Comparison of ENCODE assay signal across 9 cellular contexts in the genomic region with DNA sequence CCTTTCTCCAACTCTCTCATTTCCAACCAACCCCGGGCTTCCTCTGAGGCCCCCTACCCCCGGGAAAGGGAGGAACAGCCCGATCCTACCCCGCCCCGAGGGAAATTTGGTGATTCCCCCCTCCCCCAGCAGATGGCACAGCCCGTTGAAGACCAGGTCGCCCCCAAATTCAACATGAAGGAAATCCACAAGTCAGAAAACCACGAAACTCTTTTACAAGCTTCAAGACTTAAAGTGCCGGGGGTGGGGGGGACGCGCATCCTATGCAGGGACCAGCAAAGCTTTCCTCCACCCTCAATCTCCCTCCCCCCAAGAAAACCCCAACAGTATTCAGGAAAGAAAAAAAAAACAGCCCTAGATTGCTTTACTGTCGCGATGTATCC. TPM values are rescaled to one million over a fixed set of nuclear protein-coding genes. Genes with fewer than 3 reads are reported as not detected.
DNase-seq lines count a peak whose midpoint lies in the region; ATAC-seq, FAIRE-seq and TF ChIP-seq lines count a peak whose summit lies in the region.
"Had no signal": no experiment of that assay in that cellular context is flagged by ENCODE, and none has a peak within 500 bp of the region (broad histone marks: within the 10 kb centered on the region; RNA-seq: fewer than 3 reads in every experiment).

No MANE protein-coding gene starts in this region.

- H3K4me3 Mint-ChIP-seq in activated CD4-positive, alpha-beta T cell treated with anti-CD3 and anti-CD28 coated beads for 36 hours = peak overlapping the region; percentile 88
- H3K4me3 Mint-ChIP-seq in T-helper 2 cell treated with Interferon-gamma antibody and Interleukin-4, amounts not matched to agents 5 μg/mL and 100 μg/mL, for 36 hours = peak overlapping the region; percentile 90
- peak overlapping the region; percentile 81 for H3K4me3 Mint-ChIP-seq in stimulated activated effector memory CD8-positive, alpha-beta T cell treated with anti-CD3 and anti-CD28 coated beads, Interleukin-12 subunit alpha, Interleukin-12 subunit beta, amount 100 ng/mL, for 72 hours

- ATAC-seq in activated CD4-positive, alpha-beta T cell treated with anti-CD3 and anti-CD28 coated beads for 36 hours = no peak
- ATAC-seq in stimulated activated effector memory CD8-positive, alpha-beta T cell treated with anti-CD3 and anti-CD28 coated beads, Interleukin-12 subunit alpha, Interleukin-12 subunit beta, amount 100 ng/mL, for 72 hours = no peak
- ATAC-seq in HG03097 (IDR thresholded peaks at IDR 0.05; ENCODE audit: low FRiP score, unreplicated experiment) = no peak
- ATAC-seq in HG03135 (IDR thresholded peaks at IDR 0.05; ENCODE audit: unreplicated experiment) = no peak

- no peaks in the 10 kb centered on the region for H3K9me3 Mint-ChIP-seq in activated CD4-positive, alpha-beta T cell treated with anti-CD3 and anti-CD28 coated beads for 36 hours (ENCODE audit: low read depth)
- H3K9me3 Mint-ChIP-seq in T-helper 2 cell treated with Interferon-gamma antibody and Interleukin-4, amounts not matched to agents 5 μg/mL and 100 μg/mL, for 36 hours = no peaks in the 10 kb centered on the region
- H3K9me3 Mint-ChIP-seq in stimulated activated effector memory CD8-positive, alpha-beta T cell treated with anti-CD3 and anti-CD28 coated beads, Interleukin-12 subunit alpha, Interleukin-12 subunit beta, amount 100 ng/mL, for 72 hours = no peaks in the 10 kb centered on the region

- intact Hi-C loops in activated CD4-positive, alpha-beta T cell treated with anti-CD3 and anti-CD28 coated beads for 36 hours (cut with DNase I, micrococcal nuclease) = loop anchor here (1.0 to 5.0 kb wide), 3 partner anchors 58 to 968 kb away; a partner anchor contains a TSS

- peaks cover 32% of the 10 kb centered on the region for H3K4me1 Mint-ChIP-seq in activated CD4-positive, alpha-beta T cell treated with anti-CD3 and anti-CD28 coated beads for 36 hours
- H3K4me1 Mint-ChIP-seq in T-helper 2 cell treated with Interferon-gamma antibody and Interleukin-4, amounts not matched to agents 5 μg/mL and 100 μg/mL, for 36 hours (ENCODE audit: low read depth) = peaks cover 7% of the 10 kb centered on the region
- peaks cover 32% of the 10 kb centered on the region for H3K4me1 Mint-ChIP-seq in stimulated activated effector memory CD8-positive, alpha-beta T cell treated with anti-CD3 and anti-CD28 coated beads, Interleukin-12 subunit alpha, Interleukin-12 subunit beta, amount 100 ng/mL, for 72 hours

- peak overlapping the region; percentile 77 for H3K4me3 ChIP-seq in fibroblast of villous mesenchyme (ENCODE audit: low read depth, low read length)

- H3K27ac Mint-ChIP-seq in activated CD4-positive, alpha-beta T cell treated with anti-CD3 and anti-CD28 coated beads for 36 hours = peak overlapping the region; percentile 76
- H3K27ac Mint-ChIP-seq in T-helper 2 cell treated with Interferon-gamma antibody and Interleukin-4, amounts not matched to agents 5 μg/mL and 100 μg/mL, for 36 hours = peak overlapping the region; percentile 88
- H3K27ac Mint-ChIP-seq in stimulated activated effector memory CD8-positive, alpha-beta T cell treated with anti-CD3 and anti-CD28 coated beads, Interleukin-12 subunit alpha, Interleukin-12 subunit beta, amount 100 ng/mL, for 72 hours = peak overlapping the region; percentile 93

- DNase-seq in activated CD4-positive, alpha-beta T cell treated with anti-CD3 and anti-CD28 coated beads for 36 hours = peak; percentile 49
- DNase-seq in activated CD4-positive, alpha-beta T cell treated with anti-CD3 and anti-CD28 coated beads for 1 hour = no peak
- no peak for DNase-seq in T-helper 2 cell treated with Interferon-gamma antibody and Interleukin-4, amounts not matched to agents 5 μg/mL and 100 μg/mL, for 36 hours (ENCODE audit: low spot score)
- DNase-seq in fibroblast of villous mesenchyme (ENCODE audit: low read depth) = peak; percentile 24
- DNase-seq in stimulated activated effector memory CD8-positive, alpha-beta T cell treated with anti-CD3 and anti-CD28 coated beads, Interleukin-12 subunit alpha, Interleukin-12 subunit beta, amount 100 ng/mL, for 72 hours (ENCODE audit: low spot score in 2 of 2) = no peak
- no peak for DNase-seq in frontal cortex (ENCODE audit: low spot score in 2 of 2)

- H3K27me3 Mint-ChIP-seq in activated CD4-positive, alpha-beta T cell treated with anti-CD3 and anti-CD28 coated beads for 36 hours = no peaks in the 10 kb centered on the region
- H3K27me3 Mint-ChIP-seq in T-helper 2 cell treated with Interferon-gamma antibody and Interleukin-4, amounts not matched to agents 5 μg/mL and 100 μg/mL, for 36 hours (ENCODE audit: low read depth) = no peaks in the 10 kb centered on the region

- peaks cover 15% of the 10 kb centered on the region for H3K36me3 Mint-ChIP-seq in activated CD4-positive, alpha-beta T cell treated with anti-CD3 and anti-CD28 coated beads for 36 hours (ENCODE audit: low read depth)
- H3K36me3 Mint-ChIP-seq in T-helper 2 cell treated with Interferon-gamma antibody and Interleukin-4, amounts not matched to agents 5 μg/mL and 100 μg/mL, for 36 hours (ENCODE audit: low read depth) = peaks cover 10% of the 10 kb centered on the region
- peaks cover 56% of the 10 kb centered on the region for H3K36me3 Mint-ChIP-seq in stimulated activated effector memory CD8-positive, alpha-beta T cell treated with anti-CD3 and anti-CD28 coated beads, Interleukin-12 subunit alpha, Interleukin-12 subunit beta, amount 100 ng/mL, for 72 hours

- FAIRE-seq in frontal cortex (lab: Jason Lieb, UNC) = no peak
- FAIRE-seq: G401.6 had no signal

- CTCF ChIA-PET in activated CD4-positive, alpha-beta T cell treated with anti-CD3 and anti-CD28 coated beads for 36 hours (lab: Charles Lee) = interaction anchor here (0.6 kb wide), 1 partner anchor 25 kb away, joined by 4 read pairs; no protein-coding TSS in a partner anchor

- TF ChIP-seq CTCF in fibroblast of villous mesenchyme (IDR thresholded peaks at IDR 0.05; ENCODE audit: insufficient read depth, low read depth, low read length) = peak; percentile 7

- POLR2A ChIA-PET in activated CD4-positive, alpha-beta T cell treated with anti-CD3 and anti-CD28 coated beads for 36 hours (lab: Charles Lee) = interaction anchor here (0.6 kb wide), 1 partner anchor 41 kb away, joined by 4 read pairs; no protein-coding TSS in a partner anchor

RNA-seq across cellular contexts. Expression of a gene that starts 1.8 kb away (rescaled TPM):
- total RNA-seq in activated CD4-positive, alpha-beta T cell treated with anti-CD3 and anti-CD28 coated beads for 36 hours = 100 to 1,000 TPM; 115 to 133 TPM
- 57.0 and 66.7 TPM in 2 replicates for total RNA-seq in fibroblast of villous mesenchyme
- 16.7 TPM for total RNA-seq in frontal cortex

RNA-seq across cellular contexts. Expression of a gene that starts 45.4 kb away (rescaled TPM):
- total RNA-seq in activated CD4-positive, alpha-beta T cell treated with anti-CD3 and anti-CD28 coated beads for 36 hours = 100 to 1,000 TPM; 152 to 226 TPM
- total RNA-seq in fibroblast of villous mesenchyme (49.3 and 53.5 TPM in 2 replicates), frontal cortex (65.6 TPM)

RNA-seq across cellular contexts. Expression of a gene that starts 58.0 kb away (rescaled TPM):
- 10 to 100 TPM; 68.9 to 87.5 TPM for total RNA-seq in activated CD4-positive, alpha-beta T cell treated with anti-CD3 and anti-CD28 coated beads for 36 hours
- total RNA-seq in fibroblast of villous mesenchyme (73.4 and 103 TPM in 2 replicates), frontal cortex (50.1 TPM)

Comparison
In these comparisons a context has a peak if more than half of its experiments do, and no peak if none do; other contexts are left out.
1. DNase-seq: peak in activated CD4-positive, alpha-beta T cell treated with anti-CD3 and anti-CD28 coated beads for 36 hours (single experiment) and fibroblast of villous mesenchyme (single experiment); none in activated CD4-positive, alpha-beta T cell treated with anti-CD3 and anti-CD28 coated beads for 1 hour (single experiment), T-helper 2 cell treated with Interferon-gamma antibody and Interleukin-4, amounts not matched to agents 5 μg/mL and 100 μg/mL, for 36 hours (single experiment), stimulated activated effector memory CD8-positive, alpha-beta T cell treated with anti-CD3 and anti-CD28 coated beads, Interleukin-12 subunit alpha, Interleukin-12 subunit beta, amount 100 ng/mL, for 72 hours (0 of 2) and frontal cortex (0 of 2).
2. Peak in every context shown above with its lines, with median percentiles within 50 percentile points of each other: H3K27ac Mint-ChIP-seq and H3K4me3 Mint-ChIP-seq.